ENCODE assay signal across 8 cellular contexts in the genomic region with DNA sequence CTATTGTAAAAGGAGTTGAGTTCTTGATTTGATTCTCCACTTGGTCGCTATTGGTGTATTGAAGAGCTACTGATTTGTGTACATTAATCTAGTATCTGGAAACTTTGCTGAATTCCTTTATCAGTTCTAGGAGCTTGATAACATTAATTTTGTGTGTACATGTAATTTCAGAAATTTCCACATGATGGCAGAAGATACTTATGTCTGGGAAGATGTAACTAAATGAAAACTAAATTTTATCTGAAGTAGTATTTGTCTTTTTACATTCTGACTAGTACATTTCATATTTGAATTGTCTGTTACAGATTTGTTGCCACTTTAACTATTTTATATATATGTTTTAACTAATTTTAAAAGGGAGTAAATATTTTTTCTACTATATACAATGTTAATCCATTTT. TPM values are rescaled to one million over a fixed set of nuclear protein-coding genes. Genes with fewer than 3 reads are reported as not detected.
A peak's percentile ranks its signal among the peaks of the same experiment; 100 is the strongest.
DNase-seq lines count a peak whose midpoint lies in the region; ATAC-seq and TF ChIP-seq lines count a peak whose summit lies in the region.

No MANE protein-coding gene starts in this region.

- ATAC-seq in GM18870 (IDR thresholded peaks at IDR 0.05; ENCODE audit: unreplicated experiment) (no peak), GM21528 (IDR thresholded peaks at IDR 0.05; ENCODE audit: low FRiP score, unreplicated experiment) (no peak)

- no peaks in the 10 kb centered on the region for H3K36me3 ChIP-seq in KMS-11 (ENCODE audit: insufficient read depth)

- peak; percentile 15 for DNase-seq in Caki2 (ENCODE audit: low read depth)
- DNase-seq in SK-N-DZ (ENCODE audit: low spot score), result peak; percentile 22
- DNase-seq in glomerular endothelial cell (ENCODE audit: extremely low read depth, low read depth, low spot score), result peak; percentile 25
- DNase-seq in activated effector memory CD4-positive, alpha-beta T cell treated with Interleukin-2 at 50 U/mL for 16 hours, result no peak
- DNase-seq in cortex of kidney (lab: John Stamatoyannopoulos, UW), result no peak

- H3K27me3 ChIP-seq in KMS-11 (ENCODE audit: insufficient read depth, low read depth), result no peaks in the 10 kb centered on the region

- no peak overlapping the region for H3K9ac ChIP-seq in KMS-11

- H2AFZ ChIP-seq in KMS-11 (ENCODE audit: low read depth), result no peak overlapping the region

- H3K79me2 ChIP-seq in KMS-11 (ENCODE audit: insufficient read depth, low read depth), result no peaks in the 10 kb centered on the region

- no peaks in the 10 kb centered on the region for H3K4me1 ChIP-seq in KMS-11 (ENCODE audit: low read depth, poor library complexity, severe bottlenecking)

- no peak overlapping the region for H3K27ac ChIP-seq in KMS-11

- H3K4me2 ChIP-seq in KMS-11, result no peak overlapping the region

- H4K20me1 ChIP-seq in KMS-11 (ENCODE audit: insufficient read depth), result no peaks in the 10 kb centered on the region

- peak; percentile 73 for TF ChIP-seq CTCF in KMS-11 (conservative IDR thresholded peaks at IDR 0.05; ENCODE audit: low read depth, low read length)

- in situ Hi-C loops in Caki2 (cut with HindIII; ENCODE audit: low pct_unique_long_range_greater_than_20kb, low sequenced_read_pairs), result no loop called here

- H3K4me3 ChIP-seq in KMS-11 (IDR thresholded peaks at IDR 0.05; ENCODE audit: insufficient read depth, low read depth, low read length), result no peak overlapping the region

RNA-seq across cellular contexts. Expression of a gene that starts 27.6 kb away (rescaled TPM):
- 20.5 and 25.8 TPM in 2 replicates for total RNA-seq in Caki2 (2014; rRNA removed; shearing (Covaris generic); ENCODE audit: low replicate concordance)
- 31.0 and 36.0 TPM in 2 replicates for polyA plus RNA-seq in SK-N-DZ (2014; cell fraction: cytosol; rRNA removed)
- 16.9 and 32.5 TPM in 2 replicates for polyA plus RNA-seq in SK-N-DZ (2014; cell fraction: nucleus; rRNA removed)
- total RNA-seq in glomerular endothelial cell, result 7.8 and 9.3 TPM in 2 replicates

Comparison
In these comparisons a context has a peak if more than half of its experiments do, and no peak if none do; other contexts are left out.
1. DNase-seq: peak in Caki2 (single experiment), SK-N-DZ (single experiment) and glomerular endothelial cell (single experiment); none in activated effector memory CD4-positive, alpha-beta T cell treated with Interleukin-2 at 50 U/mL for 16 hours (single experiment) and cortex of kidney (single experiment).